Comparison of ENCODE assay signal across 10 cellular contexts in the genomic region with DNA sequence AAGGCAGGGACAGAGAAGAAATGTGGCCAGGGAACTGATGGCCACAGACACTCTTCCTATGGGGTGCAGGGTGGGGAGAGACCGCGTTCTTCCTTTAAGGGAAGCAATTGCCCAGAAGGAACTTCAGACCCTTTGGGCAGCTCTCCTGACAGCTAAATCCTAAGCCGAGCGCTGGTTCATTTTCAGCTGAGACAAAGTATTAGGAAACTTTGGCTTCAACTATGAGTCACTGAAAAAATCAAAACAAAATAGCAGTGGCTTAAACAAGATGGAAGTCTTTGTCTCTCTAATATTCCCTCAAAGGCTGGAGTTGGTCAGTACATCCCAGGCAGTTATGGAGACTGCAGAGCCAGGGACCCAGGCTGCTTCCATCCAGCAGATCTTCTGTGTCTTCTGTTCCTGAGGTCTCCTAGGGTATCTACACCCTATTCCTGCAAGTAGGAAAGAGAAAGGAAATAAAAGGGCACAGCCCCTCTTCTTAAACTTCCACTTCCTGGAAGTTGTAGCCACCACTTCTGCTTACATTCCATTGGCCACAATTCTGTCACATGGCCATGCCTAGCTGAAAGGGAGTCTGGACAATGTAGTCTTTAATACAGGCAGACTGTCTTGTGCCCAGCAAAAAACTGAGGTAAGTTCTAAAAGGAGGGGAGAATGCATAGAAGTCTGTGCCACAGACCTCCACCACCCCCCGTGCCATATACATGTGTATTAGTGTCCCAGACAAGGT.
DNase-seq lines count a peak whose midpoint lies in the region; ATAC-seq and TF ChIP-seq lines count a peak whose summit lies in the region.
"Had no signal": no experiment of that assay in that cellular context is flagged by ENCODE, and none has a peak within 500 bp of the region (broad histone marks: within the 10 kb centered on the region; RNA-seq: fewer than 3 reads in every experiment).

No MANE protein-coding gene starts in this region.

- H3K36me3 ChIP-seq in transverse colon, result no peaks in the 10 kb centered on the region
- H3K36me3 ChIP-seq in left ventricle myocardium inferior, result no peaks in the 10 kb centered on the region
- H3K36me3 ChIP-seq in A673 (ENCODE audit: insufficient read depth, low read length, poor library complexity, severe bottlenecking), result no peaks in the 10 kb centered on the region
- H3K36me3 ChIP-seq: cardiac muscle cell had no signal

- H3K4me3 Mint-ChIP-seq in activated T-cell treated with anti-CD3 and anti-CD28 coated beads, Interleukin-2, amount 50 U/mL, for 72 hours, result peak overlapping the region; percentile 8 to 38
- H3K4me3 Mint-ChIP-seq in activated CD8-positive, alpha-beta T cell treated with anti-CD3 and anti-CD28 coated beads, Interleukin-2, amount 10 ng/mL, durations not matched to agents 7 days and 5 days, result no peak overlapping the region
- no peak overlapping the region for H3K4me3 Mint-ChIP-seq in stimulated activated naive B cell treated with anti-CD40 and anti-IgM and Interleukin-4, amounts not matched to agents 10 μg/mL and 1 μg/mL and 100 μg/mL, for 72 hours

- POLR2A ChIA-PET in activated CD8-positive, alpha-beta T cell treated with anti-CD3 and anti-CD28 coated beads, Interleukin-2, amount 10 ng/mL, durations not matched to agents 7 days and 5 days (lab: Charles Lee), result no interaction called here
- POLR2A ChIA-PET in A673 (lab: Charles Lee; ENCODE audit: low non-redundant PET), result no interaction called here

- intact Hi-C loops in transverse colon (cut with DNase I; ENCODE audit: low total_unique reads), result no loop called here
- intact Hi-C loops in left ventricle myocardium inferior (cut with micrococcal nuclease), result no loop called here
- intact Hi-C loops in A673 (cut with micrococcal nuclease; ENCODE audit: unreplicated experiment), result no loop called here

- H3K9me3 ChIP-seq in transverse colon (no peaks in the 10 kb centered on the region), left ventricle myocardium inferior (replicated peaks) (peaks cover 5% of the 10 kb centered on the region), A673 (ENCODE audit: low read depth, low read length, poor library complexity, severe bottlenecking) (no peaks in the 10 kb centered on the region)

- no peak for ATAC-seq in activated T-cell treated with anti-CD3 and anti-CD28 coated beads, Interleukin-2, amount 50 U/mL, for 72 hours (replicated peaks in 1 of 2)
- peak; percentile 11 for ATAC-seq in activated CD8-positive, alpha-beta T cell treated with anti-CD3 and anti-CD28 coated beads, Interleukin-2, amount 10 ng/mL, durations not matched to agents 7 days and 5 days
- no peak for ATAC-seq in stimulated activated naive B cell treated with anti-CD40 and anti-IgM and Interleukin-4, amounts not matched to agents 10 μg/mL and 1 μg/mL and 100 μg/mL, for 72 hours (replicated peaks)

- H3K27me3 ChIP-seq in transverse colon, result no peaks in the 10 kb centered on the region
- peaks cover 7% of the 10 kb centered on the region for H3K27me3 ChIP-seq in left ventricle myocardium inferior (ENCODE audit: low read depth)
- no peaks in the 10 kb centered on the region for H3K27me3 ChIP-seq in A673 (replicated peaks; ENCODE audit: insufficient read depth, low read depth, low read length, poor library complexity)
- H3K27me3 ChIP-seq: cardiac muscle cell had no signal

- CTCF ChIA-PET in activated CD8-positive, alpha-beta T cell treated with anti-CD3 and anti-CD28 coated beads, Interleukin-2, amount 10 ng/mL, durations not matched to agents 7 days and 5 days (lab: Charles Lee), result interaction anchor here (2.3 to 10.3 kb wide), 2 partner anchors 11 to 15 kb away, joined by 11 to 171 read pairs; no protein-coding TSS in a partner anchor
- CTCF ChIA-PET in A673 (lab: Charles Lee), result no interaction called here

- no peak for TF ChIP-seq CTCF in fibroblast of villous mesenchyme (IDR thresholded peaks at IDR 0.05; ENCODE audit: insufficient read depth, low read depth, low read length)
- TF ChIP-seq CTCF in transverse colon (IDR thresholded peaks at IDR 0.05), result no peak
- TF ChIP-seq CTCF in left ventricle myocardium inferior (IDR thresholded peaks at IDR 0.05; ENCODE audit: borderline replicate concordance), result no peak
- no peak for TF ChIP-seq CTCF in A673 (conservative IDR thresholded peaks at IDR 0.05; ENCODE audit: low read depth, low read length)

- H3K4me1 ChIP-seq in transverse colon (peaks cover 10 to 29% (median 15%) of the 10 kb centered on the region in 4 donors), left ventricle myocardium inferior (peaks cover 10% of the 10 kb centered on the region), A673 (ENCODE audit: insufficient read depth, low read length, poor library complexity, severe bottlenecking) (peaks cover 19% of the 10 kb centered on the region)

- no peak for TF ChIP-seq POLR2A in transverse colon (IDR thresholded peaks at IDR 0.05)

- peak overlapping the region; percentile 54 to 79 (median 62) for H3K27ac ChIP-seq in transverse colon
- no peak overlapping the region for H3K27ac ChIP-seq in left ventricle myocardium inferior (replicated peaks)
- H3K27ac ChIP-seq in A673 (ENCODE audit: low read depth, low read length, poor library complexity, severe bottlenecking), result no peak overlapping the region
- H3K27ac ChIP-seq: cardiac muscle cell had no signal

- peak overlapping the region; percentile 76 for H3K27ac Mint-ChIP-seq in activated T-cell treated with anti-CD3 and anti-CD28 coated beads, Interleukin-2, amount 50 U/mL, for 72 hours
- H3K27ac Mint-ChIP-seq in activated CD8-positive, alpha-beta T cell treated with anti-CD3 and anti-CD28 coated beads, Interleukin-2, amount 10 ng/mL, durations not matched to agents 7 days and 5 days, result peak overlapping the region; percentile 37
- no peak overlapping the region for H3K27ac Mint-ChIP-seq in stimulated activated naive B cell treated with anti-CD40 and anti-IgM and Interleukin-4, amounts not matched to agents 10 μg/mL and 1 μg/mL and 100 μg/mL, for 72 hours

- H3K9me3 Mint-ChIP-seq in activated T-cell treated with anti-CD3 and anti-CD28 coated beads, Interleukin-2, amount 50 U/mL, for 72 hours, result peaks cover 2% of the 10 kb centered on the region in 2 donors
- H3K9me3 Mint-ChIP-seq in activated CD8-positive, alpha-beta T cell treated with anti-CD3 and anti-CD28 coated beads, Interleukin-2, amount 10 ng/mL, durations not matched to agents 7 days and 5 days (ENCODE audit: insufficient read depth), result no peaks in the 10 kb centered on the region
- peaks cover 1 to 11% of the 10 kb centered on the region in 2 donors for H3K9me3 Mint-ChIP-seq in stimulated activated naive B cell treated with anti-CD40 and anti-IgM and Interleukin-4, amounts not matched to agents 10 μg/mL and 1 μg/mL and 100 μg/mL, for 72 hours

- no TSS peak for BruUV-seq in A673 (replicated peaks; lab: Mats Ljungman, UMichigan)

- no peak for DNase-seq in activated T-cell treated with anti-CD3 and anti-CD28 coated beads, Interleukin-2, amount 50 U/mL, for 72 hours
- no peak for DNase-seq in activated T-cell treated with anti-CD3 and anti-CD28 coated beads, Interleukin-2, amount 50 U/mL, for 48 hours
- peak; percentile 42 for DNase-seq in activated CD8-positive, alpha-beta T cell treated with anti-CD3 and anti-CD28 coated beads, Interleukin-2, amount 10 ng/mL, durations not matched to agents 7 days and 5 days
- DNase-seq in fibroblast of villous mesenchyme (ENCODE audit: low read depth), result peak; percentile 84
- no peak for DNase-seq in transverse colon
- no peak for DNase-seq in stimulated activated naive B cell treated with anti-CD40 and anti-IgM and Interleukin-4, amounts not matched to agents 10 μg/mL and 1 μg/mL and 100 μg/mL, for 72 hours
- DNase-seq in left ventricle myocardium inferior, result no peak
- DNase-seq in A673 (ENCODE audit: low spot score), result no peak
- DNase-seq: NCI-H2029 treated with DMSO at 0.1 percent for 48 hours had no signal

- peaks cover 3 to 5% of the 10 kb centered on the region in 2 donors for H3K36me3 Mint-ChIP-seq in activated T-cell treated with anti-CD3 and anti-CD28 coated beads, Interleukin-2, amount 50 U/mL, for 72 hours (ENCODE audit: insufficient read depth in 2 of 2)
- H3K36me3 Mint-ChIP-seq in activated CD8-positive, alpha-beta T cell treated with anti-CD3 and anti-CD28 coated beads, Interleukin-2, amount 10 ng/mL, durations not matched to agents 7 days and 5 days (ENCODE audit: low read depth), result peaks cover 9% of the 10 kb centered on the region
- H3K36me3 Mint-ChIP-seq in stimulated activated naive B cell treated with anti-CD40 and anti-IgM and Interleukin-4, amounts not matched to agents 10 μg/mL and 1 μg/mL and 100 μg/mL, for 72 hours, result peaks cover 0 to 8% of the 10 kb centered on the region in 2 donors

- no peak overlapping the region for H3K4me3 ChIP-seq in fibroblast of villous mesenchyme (ENCODE audit: low read depth, low read length)
- H3K4me3 ChIP-seq in transverse colon, result no peak overlapping the region
- H3K4me3 ChIP-seq in left ventricle myocardium inferior, result no peak overlapping the region
- H3K4me3 ChIP-seq in A673 (ENCODE audit: low read depth, low read length, poor library complexity, severe bottlenecking), result no peak overlapping the region
- H3K4me3 ChIP-seq: cardiac muscle cell had no signal

- 87 to 100% methylated on average over 1 to 5 of the region's 5 CpGs for WGBS in transverse colon (ENCODE audit: low coverage in 1 of 2), 2 donors

- TF ChIP-seq EP300 in transverse colon (IDR thresholded peaks at IDR 0.05; ENCODE audit: low read depth), result no peak

- in situ Hi-C loops in transverse colon (cut with MboI; ENCODE audit: low pct_ligation_motif_present in 1 of 4, low pct_unique_long_range_greater_than_20kb in 1 of 4, low sequenced_read_pairs in 3 of 4), result loop anchor here (25.0 kb wide), 7 partner anchors 168 to 893 kb away; a partner anchor contains a TSS

- no peaks in the 10 kb centered on the region for H3K27me3 Mint-ChIP-seq in activated T-cell treated with anti-CD3 and anti-CD28 coated beads, Interleukin-2, amount 50 U/mL, for 72 hours (ENCODE audit: low read depth)
- H3K27me3 Mint-ChIP-seq in activated CD8-positive, alpha-beta T cell treated with anti-CD3 and anti-CD28 coated beads, Interleukin-2, amount 10 ng/mL, durations not matched to agents 7 days and 5 days (ENCODE audit: low read depth), result peaks cover 6% of the 10 kb centered on the region
- H3K27me3 Mint-ChIP-seq in stimulated activated naive B cell treated with anti-CD40 and anti-IgM and Interleukin-4, amounts not matched to agents 10 μg/mL and 1 μg/mL and 100 μg/mL, for 72 hours, result peaks cover 5 to 14% of the 10 kb centered on the region in 2 donors

- peaks cover 79% of the 10 kb centered on the region for H3K4me1 Mint-ChIP-seq in activated T-cell treated with anti-CD3 and anti-CD28 coated beads, Interleukin-2, amount 50 U/mL, for 72 hours (ENCODE audit: low read depth)
- peaks cover 58% of the 10 kb centered on the region for H3K4me1 Mint-ChIP-seq in activated CD8-positive, alpha-beta T cell treated with anti-CD3 and anti-CD28 coated beads, Interleukin-2, amount 10 ng/mL, durations not matched to agents 7 days and 5 days (ENCODE audit: low read depth)
- H3K4me1 Mint-ChIP-seq in stimulated activated naive B cell treated with anti-CD40 and anti-IgM and Interleukin-4, amounts not matched to agents 10 μg/mL and 1 μg/mL and 100 μg/mL, for 72 hours, result peaks cover 29 to 33% of the 10 kb centered on the region in 2 donors

Comparison
In these comparisons a context has a peak if more than half of its experiments do, and no peak if none do; other contexts are left out.
1. DNase-seq: peak in activated CD8-positive, alpha-beta T cell treated with anti-CD3 and anti-CD28 coated beads, Interleukin-2, amount 10 ng/mL, durations not matched to agents 7 days and 5 days (single experiment) and fibroblast of villous mesenchyme (single experiment); none in activated T-cell treated with anti-CD3 and anti-CD28 coated beads, Interleukin-2, amount 50 U/mL, for 72 hours (0 of 2), activated T-cell treated with anti-CD3 and anti-CD28 coated beads, Interleukin-2, amount 50 U/mL, for 48 hours (0 of 2), transverse colon (single experiment), stimulated activated naive B cell treated with anti-CD40 and anti-IgM and Interleukin-4, amounts not matched to agents 10 μg/mL and 1 μg/mL and 100 μg/mL, for 72 hours (single experiment), left ventricle myocardium inferior (single experiment) and A673 (single experiment).
2. H3K4me3 Mint-ChIP-seq: peak in activated T-cell treated with anti-CD3 and anti-CD28 coated beads, Interleukin-2, amount 50 U/mL, for 72 hours (2 of 2); none in activated CD8-positive, alpha-beta T cell treated with anti-CD3 and anti-CD28 coated beads, Interleukin-2, amount 10 ng/mL, durations not matched to agents 7 days and 5 days (single experiment) and stimulated activated naive B cell treated with anti-CD40 and anti-IgM and Interleukin-4, amounts not matched to agents 10 μg/mL and 1 μg/mL and 100 μg/mL, for 72 hours (0 of 2).
3. H3K27ac ChIP-seq: peak in transverse colon (4 of 4); none in left ventricle myocardium inferior (single experiment) and A673 (single experiment).